Comparison of ENCODE assay signal across 21 cellular contexts in the genomic region with DNA sequence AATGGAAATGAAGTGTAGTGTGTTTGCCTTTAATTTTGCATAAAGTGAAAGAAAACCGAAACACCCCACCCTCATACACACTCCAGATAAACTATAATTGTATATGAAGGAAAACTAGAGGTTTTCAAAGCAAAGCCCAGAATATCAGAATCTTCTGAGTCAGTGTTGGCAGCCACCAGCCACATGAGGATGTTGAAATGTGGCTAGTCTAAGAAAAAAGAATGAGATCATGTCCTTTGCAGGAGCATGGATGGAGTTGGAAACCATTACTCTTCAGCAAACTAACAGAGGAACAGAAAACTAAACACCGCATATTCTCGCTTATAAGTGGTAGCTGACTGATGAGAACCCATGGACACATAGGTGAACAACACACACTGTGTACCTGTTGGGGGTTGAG. TPM values are rescaled to one million over a fixed set of nuclear protein-coding genes. Genes with fewer than 3 reads are reported as not detected.
"Had no signal": no experiment of that assay in that cellular context is flagged by ENCODE, and none has a peak within 500 bp of the region (broad histone marks: within the 10 kb centered on the region; RNA-seq: fewer than 3 reads in every experiment).

No MANE protein-coding gene starts in this region.

- ATAC-seq: activated T-cell treated with anti-CD3 and anti-CD28 coated beads, Interleukin-2, amount 50 U/mL, for 4 hours; gastroesophageal sphincter; naive thymus-derived CD8-positive, alpha-beta T cell; T-helper 17 cell had no signal

- H3K4me3 ChIP-seq: gastroesophageal sphincter, neural progenitor cell, spleen, upper lobe of left lung had no signal

- H3K27me3 ChIP-seq: neural progenitor cell, upper lobe of left lung had no signal

- DNase-seq: activated CD4-positive, alpha-beta T cell treated with anti-CD3 and anti-CD28 coated beads for 4 hours; activated CD4-positive, alpha-beta T cell treated with anti-CD3 and anti-CD28 coated beads, Interleukin-2, amount 50 U/mL, for 48 hours; activated CD4-positive, CD25-positive, alpha-beta regulatory T cell; activated CD8-positive, alpha-beta memory T cell treated with anti-CD3 and anti-CD28 coated beads, Interleukin-2, amount 50 U/mL, for 48 hours; activated naive CD4-positive, alpha-beta T cell; activated T-cell treated with anti-CD3 and anti-CD28 coated beads, Interleukin-2, amount 50 U/mL, for 4 hours; amniotic stem cell; cerebellar nuclear complex; effector CD4-positive, alpha-beta T cell; kidney; naive thymus-derived CD8-positive, alpha-beta T cell; spleen; stimulated activated CD4-positive, alpha-beta T cell treated with anti-CD3 and anti-CD28 coated beads, Interleukin-4, amount 100 ng/mL, for 1 hour; stimulated activated naive CD4-positive, alpha-beta T cell; SW 1271; T-helper 17 cell; upper lobe of left lung had no signal

- H3K27ac ChIP-seq: gastroesophageal sphincter, neural progenitor cell, spleen, upper lobe of left lung had no signal

- H3K4me1 ChIP-seq: gastroesophageal sphincter, neural progenitor cell, spleen had no signal

- H3K9me3 ChIP-seq: gastroesophageal sphincter, upper lobe of left lung had no signal

RNA-seq across cellular contexts. Expression of gene SYCE1L, which starts 41.4 kb away (rescaled TPM):
- total RNA-seq: bronchial epithelial cell had no signal
- polyA plus RNA-seq: fibroblast of lung had no signal
